In the genomic region with DNA sequence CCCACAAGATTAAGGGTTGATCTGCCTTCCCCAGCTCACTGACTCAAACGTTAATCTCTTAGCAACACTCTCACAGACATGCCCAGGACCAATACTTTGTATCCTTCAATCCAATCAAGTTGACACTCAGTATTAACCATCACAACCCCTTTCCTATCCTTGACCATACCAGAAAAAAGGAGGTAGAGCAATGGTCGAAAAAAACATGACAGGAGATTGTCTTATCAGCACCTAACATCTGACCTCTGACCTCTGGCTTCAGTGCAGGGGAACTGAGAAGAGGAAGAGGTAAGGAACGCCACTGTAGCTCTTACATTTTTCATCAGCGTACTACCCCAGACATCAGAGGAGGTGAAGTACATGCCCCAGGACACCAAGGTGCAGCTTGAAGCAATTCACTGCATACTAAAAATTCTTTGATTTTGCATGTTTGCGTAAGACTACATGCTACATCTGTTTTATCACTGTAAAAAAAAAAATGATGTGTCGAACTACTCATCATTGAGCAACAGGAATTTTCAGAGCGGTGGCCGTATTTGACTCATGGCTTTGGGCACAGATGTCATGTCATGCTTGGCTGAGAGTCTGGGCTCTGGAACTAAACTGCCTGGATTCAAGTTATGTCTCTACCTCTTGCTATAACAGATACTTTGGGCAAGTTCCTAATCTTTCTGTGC, we compare ENCODE assay signal across 1 cellular context.
TF ChIP-seq lines count a peak whose summit lies in the region.

No MANE protein-coding gene starts in this region.

TF ChIP-seq in K562, 482 proteins besides CTCF, POLR2A, EP300 and RAD21 (continued from another document and continues in another):
- TF ChIP-seq, protein P1, sequence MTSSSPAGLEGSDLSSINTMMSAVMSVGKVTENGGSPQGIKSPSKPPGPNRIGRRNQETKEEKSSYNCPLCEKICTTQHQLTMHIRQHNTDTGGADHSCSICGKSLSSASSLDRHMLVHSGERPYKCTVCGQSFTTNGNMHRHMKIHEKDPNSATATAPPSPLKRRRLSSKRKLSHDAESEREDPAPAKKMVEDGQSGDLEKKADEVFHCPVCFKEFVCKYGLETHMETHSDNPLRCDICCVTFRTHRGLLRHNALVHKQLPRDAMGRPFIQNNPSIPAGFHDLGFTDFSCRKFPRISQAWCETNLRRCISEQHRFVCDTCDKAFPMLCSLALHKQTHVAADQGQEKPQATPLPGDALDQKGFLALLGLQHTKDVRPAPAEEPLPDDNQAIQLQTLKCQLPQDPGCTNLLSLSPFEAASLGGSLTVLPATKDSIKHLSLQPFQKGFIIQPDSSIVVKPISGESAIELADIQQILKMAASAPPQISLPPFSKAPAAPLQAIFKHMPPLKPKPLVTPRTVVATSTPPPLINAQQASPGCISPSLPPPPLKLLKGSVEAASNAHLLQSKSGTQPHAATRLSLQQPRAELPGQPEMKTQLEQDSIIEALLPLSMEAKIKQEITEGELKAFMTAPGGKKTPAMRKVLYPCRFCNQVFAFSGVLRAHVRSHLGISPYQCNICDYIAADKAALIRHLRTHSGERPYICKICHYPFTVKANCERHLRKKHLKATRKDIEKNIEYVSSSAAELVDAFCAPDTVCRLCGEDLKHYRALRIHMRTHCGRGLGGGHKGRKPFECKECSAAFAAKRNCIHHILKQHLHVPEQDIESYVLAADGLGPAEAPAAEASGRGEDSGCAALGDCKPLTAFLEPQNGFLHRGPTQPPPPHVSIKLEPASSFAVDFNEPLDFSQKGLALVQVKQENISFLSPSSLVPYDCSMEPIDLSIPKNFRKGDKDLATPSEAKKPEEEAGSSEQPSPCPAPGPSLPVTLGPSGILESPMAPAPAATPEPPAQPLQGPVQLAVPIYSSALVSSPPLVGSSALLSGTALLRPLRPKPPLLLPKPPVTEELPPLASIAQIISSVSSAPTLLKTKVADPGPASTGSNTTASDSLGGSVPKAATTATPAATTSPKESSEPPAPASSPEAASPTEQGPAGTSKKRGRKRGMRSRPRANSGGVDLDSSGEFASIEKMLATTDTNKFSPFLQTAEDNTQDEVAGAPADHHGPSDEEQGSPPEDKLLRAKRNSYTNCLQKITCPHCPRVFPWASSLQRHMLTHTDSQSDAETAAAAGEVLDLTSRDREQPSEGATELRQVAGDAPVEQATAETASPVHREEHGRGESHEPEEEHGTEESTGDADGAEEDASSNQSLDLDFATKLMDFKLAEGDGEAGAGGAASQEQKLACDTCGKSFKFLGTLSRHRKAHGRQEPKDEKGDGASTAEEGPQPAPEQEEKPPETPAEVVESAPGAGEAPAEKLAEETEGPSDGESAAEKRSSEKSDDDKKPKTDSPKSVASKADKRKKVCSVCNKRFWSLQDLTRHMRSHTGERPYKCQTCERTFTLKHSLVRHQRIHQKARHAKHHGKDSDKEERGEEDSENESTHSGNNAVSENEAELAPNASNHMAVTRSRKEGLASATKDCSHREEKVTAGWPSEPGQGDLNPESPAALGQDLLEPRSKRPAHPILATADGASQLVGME (CRISPR knock-in tag; IDR thresholded peaks at IDR 0.05), result peak; percentile 62; the same call in 1 of the 2 replicates
- TF ChIP-seq PYGO2 (tag; IDR thresholded peaks at IDR 0.05) (peak; percentile 49; the same call in 1 of the 2 replicates), TAL1 (IDR thresholded peaks at IDR 0.05) (peak; percentile 62), TOE1 (IDR thresholded peaks at IDR 0.05; ENCODE audit: borderline replicate concordance) (no peak), TOE1 (CRISPR knock-in tag; IDR thresholded peaks at IDR 0.05; ENCODE audit: borderline replicate concordance, low read depth) (no peak), BACH1 (tag; IDR thresholded peaks at IDR 0.05) (no peak), GATAD2A (IDR thresholded peaks at IDR 0.05) (peak; percentile 83), EP400 (IDR thresholded peaks at IDR 0.05) (0 out of 2 replicates have a peak, but pooled peaks have one; percentile 23), MAFK (IDR thresholded peaks at IDR 0.05; ENCODE audit: low read length) (no peak), ZNF696 (CRISPR knock-in tag; conservative IDR thresholded peaks at IDR 0.05) (no peak), SMARCA5 (IDR thresholded peaks at IDR 0.05) (no peak), ZNF146 (CRISPR knock-in tag; IDR thresholded peaks at IDR 0.05; ENCODE audit: unreplicated experiment) (no peak), SIRT6 (IDR thresholded peaks at IDR 0.05; ENCODE audit: low read depth, low read length) (no peak), ZNF12 (CRISPR knock-in tag; IDR thresholded peaks at IDR 0.05) (no peak), NR2C2 (CRISPR knock-in tag; IDR thresholded peaks at IDR 0.05) (peak; percentile 95), NR2C2 (tag; IDR thresholded peaks at IDR 0.05) (peak; percentile 96), RFX1 (IDR thresholded peaks at IDR 0.05) (peak; percentile 57), ZNF384 (IDR thresholded peaks at IDR 0.05; ENCODE audit: low read depth, low read length) (peak; percentile 50; the same call in 1 of the 2 replicates), ZNF311 (CRISPR knock-in tag; IDR thresholded peaks at IDR 0.05) (peak; percentile 69; the same call in 1 of the 2 replicates), ATF7 (IDR thresholded peaks at IDR 0.05) (0 out of 2 replicates have a peak, but pooled peaks have one; percentile 9), ZNF174 (CRISPR knock-in tag; IDR thresholded peaks at IDR 0.05) (no peak), SOX6 (IDR thresholded peaks at IDR 0.05) (0 out of 2 replicates have a peak, but pooled peaks have one; percentile 55), CC2D1A (IDR thresholded peaks at IDR 0.05) (no peak), TEAD4 (IDR thresholded peaks at IDR 0.05; ENCODE audit: low read length) (peak; percentile 52), TEAD4 (CRISPR knock-in tag; IDR thresholded peaks at IDR 0.05; ENCODE audit: borderline replicate concordance) (no peak), HEY1 (CRISPR knock-in tag; IDR thresholded peaks at IDR 0.05; ENCODE audit: borderline replicate concordance) (no peak), ARNT (IDR thresholded peaks at IDR 0.05) (0 out of 4 replicates have a peak, but pooled peaks of 1 of the 2 experiments have one; percentile 46), TRIM24 (IDR thresholded peaks at IDR 0.05) (peak; percentile 14 to 62; a peak in 2 of 4 replicates), MEF2D (tag; conservative IDR thresholded peaks at IDR 0.05; ENCODE audit: low read depth) (0 out of 2 replicates have a peak, but pooled peaks have one; percentile 32), DPF2 (IDR thresholded peaks at IDR 0.05) (peak; percentile 73), CEBPG (CRISPR knock-in tag; IDR thresholded peaks at IDR 0.05) (peak; percentile 64), CEBPG (tag; conservative IDR thresholded peaks at IDR 0.05 in 1 of 2, IDR thresholded peaks at IDR 0.05 in 1 of 2) (peak; percentile 67 to 80), ZNF347 (CRISPR knock-in tag; IDR thresholded peaks at IDR 0.05; ENCODE audit: low read depth) (no peak), BMI1 (IDR thresholded peaks at IDR 0.05; ENCODE audit: low read length) (no peak), HDAC1 (IDR thresholded peaks at IDR 0.05) (0 out of 4 replicates have a peak, but pooled peaks of 1 of the 2 experiments have one; percentile 42), SP1 (CRISPR knock-in tag; IDR thresholded peaks at IDR 0.05) (peak; percentile 52), LCOR (CRISPR knock-in tag; IDR thresholded peaks at IDR 0.05) (peak; percentile 52; the same call in 1 of the 2 replicates), CBX8 (IDR thresholded peaks at IDR 0.05; ENCODE audit: borderline replicate concordance, extremely low read depth, low read depth, low read length, poor library complexity, severe bottlenecking) (no peak), NR2C1 (IDR thresholded peaks at IDR 0.05) (peak; percentile 96), NR2C1 (tag; IDR thresholded peaks at IDR 0.05) (peak; percentile 98), NELFE (IDR thresholded peaks at IDR 0.05; ENCODE audit: insufficient read depth, insufficient read length) (no peak), TGIF2 (CRISPR knock-in tag; IDR thresholded peaks at IDR 0.05) (no peak), MBD2 (IDR thresholded peaks at IDR 0.05; ENCODE audit: borderline replicate concordance, low read depth) (no peak), DMBX1 (CRISPR knock-in tag; IDR thresholded peaks at IDR 0.05; ENCODE audit: borderline replicate concordance) (peak; percentile 50; the same call in 1 of the 2 replicates), GATAD2B (IDR thresholded peaks at IDR 0.05; ENCODE audit: borderline replicate concordance) (peak; percentile 18; the same call in 1 of the 2 replicates), FOXJ3 (CRISPR knock-in tag; IDR thresholded peaks at IDR 0.05) (no peak), GABPB2 (CRISPR knock-in tag; conservative IDR thresholded peaks at IDR 0.05) (no peak), NR2F6 (CRISPR knock-in tag; IDR thresholded peaks at IDR 0.05) (peak; percentile 91)
- TF ChIP-seq, protein P2, sequence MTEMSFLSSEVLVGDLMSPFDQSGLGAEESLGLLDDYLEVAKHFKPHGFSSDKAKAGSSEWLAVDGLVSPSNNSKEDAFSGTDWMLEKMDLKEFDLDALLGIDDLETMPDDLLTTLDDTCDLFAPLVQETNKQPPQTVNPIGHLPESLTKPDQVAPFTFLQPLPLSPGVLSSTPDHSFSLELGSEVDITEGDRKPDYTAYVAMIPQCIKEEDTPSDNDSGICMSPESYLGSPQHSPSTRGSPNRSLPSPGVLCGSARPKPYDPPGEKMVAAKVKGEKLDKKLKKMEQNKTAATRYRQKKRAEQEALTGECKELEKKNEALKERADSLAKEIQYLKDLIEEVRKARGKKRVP (CRISPR knock-in tag; IDR thresholded peaks at IDR 0.05), result peak; percentile 45; the same call in 1 of the 2 replicates
- TF ChIP-seq, protein P3, sequence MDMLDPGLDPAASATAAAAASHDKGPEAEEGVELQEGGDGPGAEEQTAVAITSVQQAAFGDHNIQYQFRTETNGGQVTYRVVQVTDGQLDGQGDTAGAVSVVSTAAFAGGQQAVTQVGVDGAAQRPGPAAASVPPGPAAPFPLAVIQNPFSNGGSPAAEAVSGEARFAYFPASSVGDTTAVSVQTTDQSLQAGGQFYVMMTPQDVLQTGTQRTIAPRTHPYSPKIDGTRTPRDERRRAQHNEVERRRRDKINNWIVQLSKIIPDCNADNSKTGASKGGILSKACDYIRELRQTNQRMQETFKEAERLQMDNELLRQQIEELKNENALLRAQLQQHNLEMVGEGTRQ (CRISPR knock-in tag; IDR thresholded peaks at IDR 0.05), result no peak
- TF ChIP-seq, protein P4, sequence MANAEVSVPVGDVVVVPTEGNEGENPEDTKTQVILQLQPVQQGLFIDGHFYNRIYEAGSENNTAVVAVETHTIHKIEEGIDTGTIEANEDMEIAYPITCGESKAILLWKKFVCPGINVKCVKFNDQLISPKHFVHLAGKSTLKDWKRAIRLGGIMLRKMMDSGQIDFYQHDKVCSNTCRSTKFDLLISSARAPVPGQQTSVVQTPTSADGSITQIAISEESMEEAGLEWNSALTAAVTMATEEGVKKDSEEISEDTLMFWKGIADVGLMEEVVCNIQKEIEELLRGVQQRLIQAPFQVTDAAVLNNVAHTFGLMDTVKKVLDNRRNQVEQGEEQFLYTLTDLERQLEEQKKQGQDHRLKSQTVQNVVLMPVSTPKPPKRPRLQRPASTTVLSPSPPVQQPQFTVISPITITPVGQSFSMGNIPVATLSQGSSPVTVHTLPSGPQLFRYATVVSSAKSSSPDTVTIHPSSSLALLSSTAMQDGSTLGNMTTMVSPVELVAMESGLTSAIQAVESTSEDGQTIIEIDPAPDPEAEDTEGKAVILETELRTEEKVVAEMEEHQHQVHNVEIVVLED (CRISPR knock-in tag; IDR thresholded peaks at IDR 0.05), result no peak
- TF ChIP-seq, protein P5, sequence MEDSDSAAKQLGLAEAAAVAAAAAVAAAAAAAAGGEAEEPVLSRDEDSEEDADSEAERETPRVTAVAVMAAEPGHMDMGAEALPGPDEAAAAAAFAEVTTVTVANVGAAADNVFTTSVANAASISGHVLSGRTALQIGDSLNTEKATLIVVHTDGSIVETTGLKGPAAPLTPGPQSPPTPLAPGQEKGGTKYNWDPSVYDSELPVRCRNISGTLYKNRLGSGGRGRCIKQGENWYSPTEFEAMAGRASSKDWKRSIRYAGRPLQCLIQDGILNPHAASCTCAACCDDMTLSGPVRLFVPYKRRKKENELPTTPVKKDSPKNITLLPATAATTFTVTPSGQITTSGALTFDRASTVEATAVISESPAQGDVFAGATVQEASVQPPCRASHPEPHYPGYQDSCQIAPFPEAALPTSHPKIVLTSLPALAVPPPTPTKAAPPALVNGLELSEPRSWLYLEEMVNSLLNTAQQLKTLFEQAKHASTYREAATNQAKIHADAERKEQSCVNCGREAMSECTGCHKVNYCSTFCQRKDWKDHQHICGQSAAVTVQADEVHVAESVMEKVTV (CRISPR knock-in tag; IDR thresholded peaks at IDR 0.05), result no peak
- TF ChIP-seq, protein P6, sequence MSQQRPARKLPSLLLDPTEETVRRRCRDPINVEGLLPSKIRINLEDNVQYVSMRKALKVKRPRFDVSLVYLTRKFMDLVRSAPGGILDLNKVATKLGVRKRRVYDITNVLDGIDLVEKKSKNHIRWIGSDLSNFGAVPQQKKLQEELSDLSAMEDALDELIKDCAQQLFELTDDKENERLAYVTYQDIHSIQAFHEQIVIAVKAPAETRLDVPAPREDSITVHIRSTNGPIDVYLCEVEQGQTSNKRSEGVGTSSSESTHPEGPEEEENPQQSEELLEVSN (IDR thresholded peaks at IDR 0.05; ENCODE audit: borderline replicate concordance in 1 of 2, extremely low read depth in 1 of 2, insufficient read depth in 1 of 2, insufficient read length in 1 of 2, low read depth in 1 of 2, low read length in 1 of 2, poor library complexity in 1 of 2, severe bottlenecking in 1 of 2), result no peak
- TF ChIP-seq, protein P7, sequence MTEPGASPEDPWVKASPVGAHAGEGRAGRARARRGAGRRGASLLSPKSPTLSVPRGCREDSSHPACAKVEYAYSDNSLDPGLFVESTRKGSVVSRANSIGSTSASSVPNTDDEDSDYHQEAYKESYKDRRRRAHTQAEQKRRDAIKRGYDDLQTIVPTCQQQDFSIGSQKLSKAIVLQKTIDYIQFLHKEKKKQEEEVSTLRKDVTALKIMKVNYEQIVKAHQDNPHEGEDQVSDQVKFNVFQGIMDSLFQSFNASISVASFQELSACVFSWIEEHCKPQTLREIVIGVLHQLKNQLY (CRISPR knock-in tag; conservative IDR thresholded peaks at IDR 0.05), result no peak
- TF ChIP-seq, protein P8, sequence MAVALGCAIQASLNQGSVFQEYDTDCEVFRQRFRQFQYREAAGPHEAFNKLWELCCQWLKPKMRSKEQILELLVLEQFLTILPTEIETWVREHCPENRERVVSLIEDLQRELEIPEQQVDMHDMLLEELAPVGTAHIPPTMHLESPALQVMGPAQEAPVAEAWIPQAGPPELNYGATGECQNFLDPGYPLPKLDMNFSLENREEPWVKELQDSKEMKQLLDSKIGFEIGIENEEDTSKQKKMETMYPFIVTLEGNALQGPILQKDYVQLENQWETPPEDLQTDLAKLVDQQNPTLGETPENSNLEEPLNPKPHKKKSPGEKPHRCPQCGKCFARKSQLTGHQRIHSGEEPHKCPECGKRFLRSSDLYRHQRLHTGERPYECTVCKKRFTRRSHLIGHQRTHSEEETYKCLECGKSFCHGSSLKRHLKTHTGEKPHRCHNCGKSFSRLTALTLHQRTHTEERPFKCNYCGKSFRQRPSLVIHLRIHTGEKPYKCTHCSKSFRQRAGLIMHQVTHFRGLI (CRISPR knock-in tag; IDR thresholded peaks at IDR 0.05), result no peak
- TF ChIP-seq, protein P9, sequence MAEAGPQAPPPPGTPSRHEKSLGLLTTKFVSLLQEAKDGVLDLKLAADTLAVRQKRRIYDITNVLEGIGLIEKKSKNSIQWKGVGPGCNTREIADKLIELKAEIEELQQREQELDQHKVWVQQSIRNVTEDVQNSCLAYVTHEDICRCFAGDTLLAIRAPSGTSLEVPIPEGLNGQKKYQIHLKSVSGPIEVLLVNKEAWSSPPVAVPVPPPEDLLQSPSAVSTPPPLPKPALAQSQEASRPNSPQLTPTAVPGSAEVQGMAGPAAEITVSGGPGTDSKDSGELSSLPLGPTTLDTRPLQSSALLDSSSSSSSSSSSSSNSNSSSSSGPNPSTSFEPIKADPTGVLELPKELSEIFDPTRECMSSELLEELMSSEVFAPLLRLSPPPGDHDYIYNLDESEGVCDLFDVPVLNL (CRISPR knock-in tag; IDR thresholded peaks at IDR 0.05; ENCODE audit: low read depth), result no peak
